8 cellular contexts compared by ENCODE assay signal in the genomic region with DNA sequence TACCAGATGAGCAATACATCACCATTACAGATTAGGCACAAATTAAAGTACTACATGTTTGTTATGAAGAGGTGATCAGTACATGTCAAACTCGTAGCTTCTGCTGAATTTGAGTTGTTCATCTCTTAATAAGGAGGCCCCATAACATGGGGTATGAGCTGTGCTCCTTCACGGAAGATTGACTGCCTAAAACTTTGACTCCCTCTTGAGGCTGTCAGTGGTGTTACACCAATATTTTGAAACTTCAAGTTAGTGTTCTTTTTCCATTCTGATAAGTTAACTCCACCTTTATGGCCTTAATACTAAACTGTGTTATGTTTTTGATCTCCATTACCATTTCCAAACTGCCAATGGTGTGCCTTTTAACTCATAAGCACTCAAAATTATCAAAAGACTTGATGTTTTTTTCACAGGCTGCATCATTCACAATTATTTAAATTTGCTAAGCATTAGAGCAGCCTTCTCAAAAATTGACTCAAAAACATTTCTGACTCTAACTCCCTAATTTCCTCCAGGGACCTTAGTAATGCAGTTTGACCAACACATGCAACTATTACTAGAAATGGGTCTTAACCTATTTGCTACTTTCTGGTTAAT.
A peak's percentile ranks its signal among the peaks of the same experiment; 100 is the strongest.
DNase-seq lines count a peak whose midpoint lies in the region; ATAC-seq and TF ChIP-seq lines count a peak whose summit lies in the region.

No MANE protein-coding gene starts in this region.

- H3K9me3 Mint-ChIP-seq in chondrocyte (ENCODE audit: low read depth), result no peaks in the 10 kb centered on the region
- H3K9me3 Mint-ChIP-seq in natural killer cell, result no peaks in the 10 kb centered on the region
- peaks cover 6% of the 10 kb centered on the region for H3K9me3 Mint-ChIP-seq in activated T-cell treated with anti-CD3 and anti-CD28 coated beads, Interleukin-2, amount 50 U/mL, for 4 hours

- intact Hi-C loops in natural killer cell (cut with micrococcal nuclease), result no loop called here

- H3K27me3 Mint-ChIP-seq in chondrocyte (ENCODE audit: low read depth) (no peaks in the 10 kb centered on the region), natural killer cell (ENCODE audit: low read depth in 2 of 2) (no peaks in the 10 kb centered on the region)
- H3K27me3 Mint-ChIP-seq in activated T-cell treated with anti-CD3 and anti-CD28 coated beads, Interleukin-2, amount 50 U/mL, for 4 hours (ENCODE audit: low read depth), result no peaks in the 10 kb centered on the region

- H3K4me1 Mint-ChIP-seq in chondrocyte (ENCODE audit: low read depth), result no peaks in the 10 kb centered on the region
- H3K4me1 Mint-ChIP-seq in natural killer cell, result no peaks in the 10 kb centered on the region
- H3K4me1 Mint-ChIP-seq in activated T-cell treated with anti-CD3 and anti-CD28 coated beads, Interleukin-2, amount 50 U/mL, for 4 hours (ENCODE audit: low read depth), result no peaks in the 10 kb centered on the region

- no peak overlapping the region for H3K27ac Mint-ChIP-seq in chondrocyte (ENCODE audit: unreplicated experiment)
- no peak overlapping the region for H3K27ac Mint-ChIP-seq in natural killer cell

- no peak overlapping the region for H3K4me3 Mint-ChIP-seq in chondrocyte (ENCODE audit: unreplicated experiment)
- no peak overlapping the region for H3K4me3 Mint-ChIP-seq in natural killer cell
- H3K4me3 Mint-ChIP-seq in activated T-cell treated with anti-CD3 and anti-CD28 coated beads, Interleukin-2, amount 50 U/mL, for 4 hours, result no peak overlapping the region

- H3K4me1 ChIP-seq in right atrium auricular region, result no peaks in the 10 kb centered on the region

- H3K9me3 ChIP-seq in right atrium auricular region, result no peaks in the 10 kb centered on the region

- H3K27me3 ChIP-seq in right atrium auricular region, result no peaks in the 10 kb centered on the region

- H3K36me3 ChIP-seq in right atrium auricular region, result no peaks in the 10 kb centered on the region

- peak; percentile 96 for TF ChIP-seq CTCF in chondrocyte (IDR thresholded peaks at IDR 0.05)
- peak; percentile 54 for TF ChIP-seq CTCF in natural killer cell (IDR thresholded peaks at IDR 0.05)
- TF ChIP-seq CTCF in right atrium auricular region (IDR thresholded peaks at IDR 0.05), result peak in 1 of 2 donors; percentile 62

- DNase-seq in SKM-1 treated with dmso at 0.1 percent for 144 hours (lab: John Stamatoyannopoulos, UW; ENCODE audit: unreplicated experiment) (peak; percentile 16), SKM-1 (lab: John Stamatoyannopoulos, UW; ENCODE audit: unreplicated experiment) (no peak), NCI-H1105 (lab: John Stamatoyannopoulos, UW) (peak; percentile 21), chondrocyte (ENCODE audit: low spot score) (no peak), natural killer cell (no peak), right atrium auricular region (ENCODE audit: low spot score) (no peak)
- no peak for DNase-seq in activated T-cell treated with anti-CD3 and anti-CD28 coated beads, Interleukin-2, amount 50 U/mL, for 4 hours

- no peak overlapping the region for H3K4me3 ChIP-seq in right atrium auricular region

- no peak overlapping the region for H3K27ac ChIP-seq in right atrium auricular region

- ATAC-seq in HG02623 (IDR thresholded peaks at IDR 0.05; ENCODE audit: unreplicated experiment) (peak; percentile 92), natural killer cell (peak in 2 of 3 donors; percentile 44 to 58)
- ATAC-seq in activated T-cell treated with anti-CD3 and anti-CD28 coated beads, Interleukin-2, amount 50 U/mL, for 4 hours, result no peak

- H3K36me3 Mint-ChIP-seq in chondrocyte (ENCODE audit: low read depth) (no peaks in the 10 kb centered on the region), natural killer cell (no peaks in the 10 kb centered on the region)
- no peaks in the 10 kb centered on the region for H3K36me3 Mint-ChIP-seq in activated T-cell treated with anti-CD3 and anti-CD28 coated beads, Interleukin-2, amount 50 U/mL, for 4 hours (ENCODE audit: insufficient read depth)

Comparison
In these comparisons a context has a peak if more than half of its experiments do, and no peak if none do; other contexts are left out.
1. DNase-seq: peak in SKM-1 treated with dmso at 0.1 percent for 144 hours (single experiment) and NCI-H1105 (single experiment); none in SKM-1 (single experiment), chondrocyte (single experiment), natural killer cell (single experiment), activated T-cell treated with anti-CD3 and anti-CD28 coated beads, Interleukin-2, amount 50 U/mL, for 4 hours (single experiment) and right atrium auricular region (single experiment).
2. ATAC-seq: peak in HG02623 (single experiment) and natural killer cell (2 of 3); none in activated T-cell treated with anti-CD3 and anti-CD28 coated beads, Interleukin-2, amount 50 U/mL, for 4 hours (0 of 2).